ENCODE assay signal across 23 cellular contexts in the genomic region with DNA sequence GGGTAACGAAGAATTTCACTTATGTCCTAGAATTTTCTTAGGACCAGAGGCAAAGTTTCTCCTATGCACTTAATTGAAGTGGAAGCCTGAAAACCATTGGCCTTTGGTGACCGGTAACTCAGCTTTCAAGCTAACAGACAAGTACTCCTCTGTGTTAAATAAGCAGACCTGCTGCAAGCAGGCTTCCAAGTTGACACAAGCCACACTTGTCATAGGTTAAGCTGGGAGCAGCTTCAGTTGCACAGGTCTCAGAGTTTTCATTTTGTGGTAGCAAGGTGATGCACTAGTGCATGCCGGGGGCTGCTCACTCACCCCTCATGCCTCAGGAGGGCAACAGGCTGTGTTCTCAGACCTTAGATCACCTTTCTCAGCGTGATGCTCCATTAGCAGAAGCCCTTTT.
A peak's percentile ranks its signal among the peaks of the same experiment; 100 is the strongest.
DNase-seq lines count a peak whose midpoint lies in the region; TF ChIP-seq lines count a peak whose summit lies in the region.
"Had no signal": no experiment of that assay in that cellular context is flagged by ENCODE, and none has a peak within 500 bp of the region (broad histone marks: within the 10 kb centered on the region; RNA-seq: fewer than 3 reads in every experiment).

No MANE protein-coding gene starts in this region.

- no peak overlapping the region for H2AK5ac ChIP-seq in mesenchymal stem cell (ENCODE audit: low read length, severe bottlenecking)

- no peaks in the 10 kb centered on the region for H3K36me3 ChIP-seq in thyroid gland
- no peaks in the 10 kb centered on the region for H3K36me3 ChIP-seq in mesenchymal stem cell (ENCODE audit: control insufficient read depth in 1 of 2, insufficient read depth in 2 of 2, low read depth in 1 of 2, low read length in 2 of 2)
- H3K36me3 ChIP-seq: BE2C, BLaER1 had no signal

- H3K4me1 ChIP-seq in thyroid gland (peaks cover 0 to 6% of the 10 kb centered on the region in 2 donors), mesenchymal stem cell (ENCODE audit: control insufficient read depth, insufficient read depth, low read depth, low read length) (no peaks in the 10 kb centered on the region)
- H3K4me1 ChIP-seq: BE2C, BLaER1 had no signal

- no peak overlapping the region for H3K14ac ChIP-seq in mesenchymal stem cell (ENCODE audit: low read length in 2 of 2)

- no peak overlapping the region for H3K9ac ChIP-seq in mesenchymal stem cell (ENCODE audit: low read length)
- H3K9ac ChIP-seq: BLaER1 had no signal

- DNase-seq in brain pericyte (ENCODE audit: low read depth, low spot score), result peak; percentile 2
- peak; percentile 70 for DNase-seq in left kidney (ENCODE audit: low read depth, low spot score)
- DNase-seq in thyroid gland, result peak; percentile 51 to 65
- no peak for DNase-seq in NCI-H2081 (lab: John Stamatoyannopoulos, UW)
- DNase-seq in mesenchymal stem cell, result no peak
- no peak for DNase-seq in activated CD4-positive, alpha-beta T cell treated with anti-CD3 and anti-CD28 coated beads, Interleukin-2, amount 50 U/mL, for 48 hours
- DNase-seq: 8988T; ACHN; BE2C; C1 segment of cervical spinal cord; CD4-positive, alpha-beta memory T cell; CD4-positive, CD25-positive, alpha-beta regulatory T cell; CD8-positive, alpha-beta memory T cell; COR-L47; DMS 273 treated with DMSO at 0.1 percent for 48 hours; DMS153; DMS53; DMS79; DND-41; EL; GDM1 had no signal

- no peak overlapping the region for H3K4ac ChIP-seq in mesenchymal stem cell (ENCODE audit: low read depth in 1 of 2, low read length in 2 of 2)

- H3K27ac ChIP-seq in thyroid gland (no peak overlapping the region), mesenchymal stem cell (ENCODE audit: low read length, poor library complexity, severe bottlenecking) (no peak overlapping the region)
- H3K27ac ChIP-seq: BLaER1 had no signal

- no peak overlapping the region for H3K23ac ChIP-seq in mesenchymal stem cell (ENCODE audit: low read length in 2 of 2)

- H2BK12ac ChIP-seq in mesenchymal stem cell (ENCODE audit: low read length in 2 of 2), result no peak overlapping the region

- H3K18ac ChIP-seq in mesenchymal stem cell (ENCODE audit: low read depth in 1 of 2, low read length in 2 of 2), result no peak overlapping the region

- H4K8ac ChIP-seq in mesenchymal stem cell (ENCODE audit: low read length), result no peak overlapping the region

- no peak for TF ChIP-seq CTCF in thyroid gland (IDR thresholded peaks at IDR 0.05)

- H3K27me3 ChIP-seq in thyroid gland (no peaks in the 10 kb centered on the region), mesenchymal stem cell (ENCODE audit: control insufficient read depth in 1 of 2, insufficient read depth in 1 of 2, low read length in 2 of 2) (peaks cover 0 to 4% of the 10 kb centered on the region in 2 experiments)
- H3K27me3 ChIP-seq: BE2C, BLaER1 had no signal

- 24% methylated on average over 3 to 4 of the region's 4 CpGs for WGBS in thyroid gland, 2 donors
- 44% methylated on average over 4 of the region's 4 CpGs for WGBS in mesenchymal stem cell

- no peak overlapping the region for H4K91ac ChIP-seq in mesenchymal stem cell (ENCODE audit: low read length)

- H2BK15ac ChIP-seq in mesenchymal stem cell (ENCODE audit: low read depth, poor library complexity, severe bottlenecking), result no peak overlapping the region

- intact Hi-C loops in thyroid gland (cut with DNase I), result no loop called here

- TF ChIP-seq POLR2A in thyroid gland (IDR thresholded peaks at IDR 0.05), result no peak

- H2BK120ac ChIP-seq in mesenchymal stem cell (ENCODE audit: low read depth, low read length), result no peak overlapping the region

- H3K9me3 ChIP-seq in thyroid gland (no peaks in the 10 kb centered on the region), mesenchymal stem cell (ENCODE audit: control insufficient read depth, low read length) (no peaks in the 10 kb centered on the region)
- H3K9me3 ChIP-seq: BE2C, BLaER1 had no signal

- no peaks in the 10 kb centered on the region for H3K79me1 ChIP-seq in mesenchymal stem cell (replicated peaks; ENCODE audit: low read length, poor library complexity, severe bottlenecking)

- no peak overlapping the region for H3K4me2 ChIP-seq in mesenchymal stem cell (ENCODE audit: low read length, poor library complexity, severe bottlenecking)
- H3K4me2 ChIP-seq: BLaER1 had no signal

- no peak overlapping the region for H3K4me3 ChIP-seq in thyroid gland (replicated peaks in 1 of 3)
- no peak overlapping the region for H3K4me3 ChIP-seq in mesenchymal stem cell (ENCODE audit: insufficient read depth in 1 of 2, low read depth in 1 of 2, low read length in 2 of 2)
- H3K4me3 ChIP-seq: BLaER1, GM12878 had no signal

- no peak overlapping the region for H2AFZ ChIP-seq in mesenchymal stem cell (ENCODE audit: low read depth, low read length)

- no peak overlapping the region for H2BK5ac ChIP-seq in mesenchymal stem cell (ENCODE audit: low read depth, low read length, poor library complexity, severe bottlenecking)

Comparison
In these comparisons a context has a peak if more than half of its experiments do, and no peak if none do; other contexts are left out.
1. DNase-seq: peak in brain pericyte (single experiment), left kidney (single experiment) and thyroid gland (2 of 2); none in NCI-H2081 (0 of 2), mesenchymal stem cell (single experiment) and activated CD4-positive, alpha-beta T cell treated with anti-CD3 and anti-CD28 coated beads, Interleukin-2, amount 50 U/mL, for 48 hours (0 of 2).